In the genomic region with DNA sequence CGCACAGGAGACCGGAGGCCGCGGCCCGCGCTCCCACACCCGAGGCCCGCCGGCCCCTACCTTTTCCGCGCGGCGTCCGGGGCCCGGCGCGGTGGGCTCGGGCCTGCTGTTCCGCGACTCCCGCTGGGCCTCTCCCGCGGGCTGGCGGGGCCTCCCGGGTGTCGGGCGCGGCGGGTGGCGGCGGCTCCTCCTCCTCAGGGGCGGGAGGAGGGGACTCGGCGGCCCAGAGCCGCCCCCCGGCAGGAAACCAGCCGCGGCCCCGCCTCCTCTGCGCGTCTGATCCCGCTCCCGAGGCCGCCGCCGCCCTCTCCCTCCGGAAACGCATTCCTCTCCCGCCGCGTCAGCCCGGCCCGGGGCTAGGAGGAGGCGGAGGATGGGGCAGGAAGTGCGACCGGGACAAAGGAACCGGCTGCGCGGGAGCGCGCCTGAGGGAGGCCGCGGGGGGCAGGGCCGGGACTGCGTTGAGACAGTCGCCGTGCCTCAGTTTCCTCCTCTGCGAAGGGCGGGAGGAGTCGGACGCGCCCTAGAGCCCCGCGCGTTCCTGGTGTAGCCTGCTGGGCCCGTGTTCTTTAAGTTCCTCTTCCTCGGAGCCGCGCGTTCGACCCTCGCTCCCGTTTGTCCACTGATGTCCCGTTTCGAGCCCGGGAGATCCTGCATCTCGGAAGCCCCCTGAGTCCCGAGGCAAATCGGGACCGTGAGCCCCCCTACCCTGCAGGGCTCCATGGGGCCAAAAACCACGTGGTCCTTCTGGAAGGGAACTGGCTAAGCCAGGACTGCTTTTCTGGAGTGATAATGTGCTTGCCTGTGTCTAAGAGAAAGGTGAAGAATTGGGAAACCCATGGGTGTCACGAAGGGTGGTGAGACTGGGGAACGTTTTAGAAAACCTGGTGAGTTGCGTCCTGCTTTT, we compare ENCODE assay signal across 1 cellular context.
TF ChIP-seq lines count a peak whose summit lies in the region.

A gene (minus strand): TSS at position 146 of the 907 bp plus-strand sequence. CDS start 22,672 bp downstream, outside the sequence.

TF ChIP-seq in K562, 482 proteins besides CTCF, POLR2A, EP300 and RAD21 (continued from another document):
- no peak for TF ChIP-seq ZNF41 (CRISPR knock-in tag; conservative IDR thresholded peaks at IDR 0.05)
- TF ChIP-seq RFX7 (CRISPR knock-in tag; IDR thresholded peaks at IDR 0.05): no peak
- TF ChIP-seq, protein P1, sequence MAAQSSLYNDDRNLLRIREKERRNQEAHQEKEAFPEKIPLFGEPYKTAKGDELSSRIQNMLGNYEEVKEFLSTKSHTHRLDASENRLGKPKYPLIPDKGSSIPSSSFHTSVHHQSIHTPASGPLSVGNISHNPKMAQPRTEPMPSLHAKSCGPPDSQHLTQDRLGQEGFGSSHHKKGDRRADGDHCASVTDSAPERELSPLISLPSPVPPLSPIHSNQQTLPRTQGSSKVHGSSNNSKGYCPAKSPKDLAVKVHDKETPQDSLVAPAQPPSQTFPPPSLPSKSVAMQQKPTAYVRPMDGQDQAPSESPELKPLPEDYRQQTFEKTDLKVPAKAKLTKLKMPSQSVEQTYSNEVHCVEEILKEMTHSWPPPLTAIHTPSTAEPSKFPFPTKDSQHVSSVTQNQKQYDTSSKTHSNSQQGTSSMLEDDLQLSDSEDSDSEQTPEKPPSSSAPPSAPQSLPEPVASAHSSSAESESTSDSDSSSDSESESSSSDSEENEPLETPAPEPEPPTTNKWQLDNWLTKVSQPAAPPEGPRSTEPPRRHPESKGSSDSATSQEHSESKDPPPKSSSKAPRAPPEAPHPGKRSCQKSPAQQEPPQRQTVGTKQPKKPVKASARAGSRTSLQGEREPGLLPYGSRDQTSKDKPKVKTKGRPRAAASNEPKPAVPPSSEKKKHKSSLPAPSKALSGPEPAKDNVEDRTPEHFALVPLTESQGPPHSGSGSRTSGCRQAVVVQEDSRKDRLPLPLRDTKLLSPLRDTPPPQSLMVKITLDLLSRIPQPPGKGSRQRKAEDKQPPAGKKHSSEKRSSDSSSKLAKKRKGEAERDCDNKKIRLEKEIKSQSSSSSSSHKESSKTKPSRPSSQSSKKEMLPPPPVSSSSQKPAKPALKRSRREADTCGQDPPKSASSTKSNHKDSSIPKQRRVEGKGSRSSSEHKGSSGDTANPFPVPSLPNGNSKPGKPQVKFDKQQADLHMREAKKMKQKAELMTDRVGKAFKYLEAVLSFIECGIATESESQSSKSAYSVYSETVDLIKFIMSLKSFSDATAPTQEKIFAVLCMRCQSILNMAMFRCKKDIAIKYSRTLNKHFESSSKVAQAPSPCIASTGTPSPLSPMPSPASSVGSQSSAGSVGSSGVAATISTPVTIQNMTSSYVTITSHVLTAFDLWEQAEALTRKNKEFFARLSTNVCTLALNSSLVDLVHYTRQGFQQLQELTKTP (IDR thresholded peaks at IDR 0.05; ENCODE audit: low read depth in 1 of 2, partially characterized antibody in 2 of 2): peak in 1 of 2 experiments; percentile 43
- TF ChIP-seq CBFA2T3 (IDR thresholded peaks at IDR 0.05): peak; percentile 16; the same call in 1 of the 2 replicates
- peak; percentile 79 for TF ChIP-seq RB1 (IDR thresholded peaks at IDR 0.05; ENCODE audit: low read depth)
- TF ChIP-seq PHF21A (IDR thresholded peaks at IDR 0.05; ENCODE audit: borderline replicate concordance, low read depth): peak; percentile 72; the same call in 1 of the 2 replicates
- TF ChIP-seq, protein P2, sequence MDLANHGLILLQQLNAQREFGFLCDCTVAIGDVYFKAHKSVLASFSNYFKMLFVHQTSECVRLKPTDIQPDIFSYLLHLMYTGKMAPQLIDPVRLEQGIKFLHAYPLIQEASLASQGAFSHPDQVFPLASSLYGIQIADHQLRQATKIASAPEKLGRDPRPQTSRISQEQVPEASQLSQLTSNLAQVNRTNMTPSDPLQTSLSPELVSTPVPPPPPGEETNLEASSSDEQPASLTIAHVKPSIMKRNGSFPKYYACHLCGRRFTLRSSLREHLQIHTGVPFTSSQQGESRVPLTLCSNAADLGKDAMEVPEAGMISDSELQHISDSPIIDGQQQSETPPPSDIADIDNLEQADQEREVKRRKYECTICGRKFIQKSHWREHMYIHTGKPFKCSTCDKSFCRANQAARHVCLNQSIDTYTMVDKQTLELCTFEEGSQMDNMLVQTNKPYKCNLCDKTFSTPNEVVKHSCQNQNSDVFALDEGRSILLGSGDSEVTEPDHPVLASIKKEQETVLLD (IDR thresholded peaks at IDR 0.05): peak; percentile 38; the same call in 1 of the 2 replicates
- no peak for TF ChIP-seq SMAD2 (IDR thresholded peaks at IDR 0.05; ENCODE audit: low read depth, low read length)
